In genomic region chr6:141321486-141322347, GRCh38 we compare ENCODE assay signal across 11 cellular contexts.
DNase-seq lines count a peak whose midpoint lies in the region; ATAC-seq and TF ChIP-seq lines count a peak whose summit lies in the region.
"Had no signal": no experiment of that assay in that cellular context is flagged by ENCODE, and none has a peak within 500 bp of the region (broad histone marks: within the 10 kb centered on the region; RNA-seq: fewer than 3 reads in every experiment).

No MANE protein-coding gene starts in this region.

- H3K27me3 ChIP-seq in ACC112 (ENCODE audit: insufficient read depth, low read length) (no peaks in the 10 kb centered on the region), foreskin keratinocyte (no peaks in the 10 kb centered on the region)

- no peak for TF ChIP-seq CTCF in astrocyte of the spinal cord (IDR thresholded peaks at IDR 0.05; ENCODE audit: low read depth, low read length)
- no peak for TF ChIP-seq CTCF in foreskin keratinocyte (conservative IDR thresholded peaks at IDR 0.05)

- peak overlapping the region; percentile 84 for H3K27ac ChIP-seq in ACC112 (ENCODE audit: low read depth, low read length)
- H3K27ac ChIP-seq in foreskin keratinocyte = no peak overlapping the region
- H3K27ac ChIP-seq: VCaP had no signal

- peak overlapping the region; percentile 78 for H2AFZ ChIP-seq in ACC112 (ENCODE audit: low read length, unreplicated experiment)

- peak; percentile 72 for ATAC-seq in left lobe of liver
- no peak for ATAC-seq in foreskin keratinocyte
- ATAC-seq in activated T-helper 17 cell treated with anti-CD3 and anti-CD28 coated beads, Interleukin-2, amount 50 U/mL, for 72 hours (replicated peaks) = no peak
- no peak for ATAC-seq in GM21381 (IDR thresholded peaks at IDR 0.05; ENCODE audit: unreplicated experiment)
- ATAC-seq: naive thymus-derived CD8-positive, alpha-beta T cell had no signal

- no peaks in the 10 kb centered on the region for H3K79me2 ChIP-seq in ACC112 (ENCODE audit: control insufficient read depth, insufficient read depth, low read length, unreplicated experiment)

- in situ Hi-C loops in astrocyte of the spinal cord (cut with HindIII; ENCODE audit: low sequenced_read_pairs) = no loop called here

- H3K4me3 Mint-ChIP-seq in activated T-helper 17 cell treated with anti-CD3 and anti-CD28 coated beads, Interleukin-2, amount 50 U/mL, for 72 hours = no peak overlapping the region
- H3K4me3 Mint-ChIP-seq: naive thymus-derived CD8-positive, alpha-beta T cell; type B pancreatic cell had no signal

- no peaks in the 10 kb centered on the region for H3K4me1 Mint-ChIP-seq in activated T-helper 17 cell treated with anti-CD3 and anti-CD28 coated beads, Interleukin-2, amount 50 U/mL, for 72 hours

- peak overlapping the region; percentile 51 for H3K4me3 ChIP-seq in ACC112 (ENCODE audit: low read depth, low read length)
- H3K4me3 ChIP-seq in astrocyte of the spinal cord (ENCODE audit: low read depth, low read length) = no peak overlapping the region

- H3K9me3 Mint-ChIP-seq in activated T-helper 17 cell treated with anti-CD3 and anti-CD28 coated beads, Interleukin-2, amount 50 U/mL, for 72 hours = no peaks in the 10 kb centered on the region
- H3K9me3 Mint-ChIP-seq: naive thymus-derived CD8-positive, alpha-beta T cell; type B pancreatic cell had no signal

- H3K27ac Mint-ChIP-seq in activated T-helper 17 cell treated with anti-CD3 and anti-CD28 coated beads, Interleukin-2, amount 50 U/mL, for 72 hours = no peak overlapping the region
- H3K27ac Mint-ChIP-seq: naive thymus-derived CD8-positive, alpha-beta T cell; type B pancreatic cell had no signal

- H3K36me3 Mint-ChIP-seq in activated T-helper 17 cell treated with anti-CD3 and anti-CD28 coated beads, Interleukin-2, amount 50 U/mL, for 72 hours (ENCODE audit: low read depth) = no peaks in the 10 kb centered on the region
- H3K36me3 Mint-ChIP-seq: naive thymus-derived CD8-positive, alpha-beta T cell; type B pancreatic cell had no signal

- no peaks in the 10 kb centered on the region for H3K36me3 ChIP-seq in ACC112 (ENCODE audit: insufficient read depth, low read length)

- peaks cover 3% of the 10 kb centered on the region for H3K27me3 Mint-ChIP-seq in activated T-helper 17 cell treated with anti-CD3 and anti-CD28 coated beads, Interleukin-2, amount 50 U/mL, for 72 hours
- H3K27me3 Mint-ChIP-seq: naive thymus-derived CD8-positive, alpha-beta T cell; type B pancreatic cell had no signal

- DNase-seq in LHCN-M2 (ENCODE audit: low read depth) (peak; percentile 13), astrocyte of the spinal cord (ENCODE audit: low read depth, low spot score) (peak; percentile 36), left lobe of liver (ENCODE audit: low spot score) (no peak), foreskin keratinocyte (no peak), NCI-H524 treated with DMSO at 0.1 percent for 48 hours (lab: John Stamatoyannopoulos, UW) (no peak)
- DNase-seq: naive thymus-derived CD8-positive, alpha-beta T cell had no signal

- peaks cover 17% of the 10 kb centered on the region for H3K4me1 ChIP-seq in ACC112 (ENCODE audit: control insufficient read depth, insufficient read depth, low read length, unreplicated experiment)
- H3K4me1 ChIP-seq in foreskin keratinocyte = peaks cover 6% of the 10 kb centered on the region

Comparison
In these comparisons a context has a peak if more than half of its experiments do, and no peak if none do; other contexts are left out.
1. DNase-seq: peak in LHCN-M2 (single experiment) and astrocyte of the spinal cord (single experiment); none in left lobe of liver (single experiment), foreskin keratinocyte (0 of 2) and NCI-H524 treated with DMSO at 0.1 percent for 48 hours (single experiment).